In the genomic region with DNA sequence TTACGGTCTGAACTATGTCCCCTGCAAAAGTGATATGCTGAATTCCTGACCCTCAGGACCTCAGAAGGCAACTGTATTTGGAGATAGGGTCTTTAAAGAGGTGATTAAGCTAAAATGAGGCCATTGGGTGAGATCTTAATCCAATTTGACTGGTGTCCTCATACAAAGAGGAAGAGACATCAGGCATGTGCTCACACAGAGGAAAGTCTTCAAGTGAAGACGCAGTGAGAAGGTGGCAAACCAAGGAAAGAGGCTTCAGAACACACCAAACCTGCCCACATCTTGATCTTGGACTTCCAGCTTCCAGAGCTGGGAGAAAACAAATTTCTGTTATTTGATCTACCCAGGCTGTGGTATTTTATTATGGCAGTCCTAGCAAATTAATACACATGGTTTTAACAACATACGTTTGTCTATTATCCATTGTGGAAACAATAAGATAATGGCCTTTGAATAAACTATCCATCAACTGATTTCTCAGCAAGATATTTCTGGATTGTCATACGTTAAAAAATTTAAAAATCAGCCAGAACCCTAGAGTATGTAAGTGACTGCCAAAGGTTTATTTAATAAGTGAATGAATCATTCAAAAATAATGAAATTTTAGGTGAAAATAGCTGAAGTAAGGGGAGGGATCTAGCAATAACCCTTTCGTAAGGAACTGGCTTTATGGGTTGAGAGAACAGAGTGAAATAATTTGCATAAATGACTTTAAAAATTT, we compare ENCODE assay signal across 1 cellular context.
TF ChIP-seq lines count a peak whose summit lies in the region.

No MANE protein-coding gene starts in this region.

TF ChIP-seq in HepG2, 621 proteins besides CTCF, POLR2A, EP300 and RAD21:
- TF ChIP-seq NBN (conservative IDR thresholded peaks at IDR 0.05) (no peak), KAT7 (CRISPR knock-in tag; IDR thresholded peaks at IDR 0.05; ENCODE audit: borderline replicate concordance) (no peak), U2AF1 (optimal IDR thresholded peaks at IDR 0.05; ENCODE audit: low read depth, low read length) (no peak), ZNF510 (CRISPR knock-in tag; IDR thresholded peaks at IDR 0.05; ENCODE audit: low read depth) (no peak), PCBP2 (optimal IDR thresholded peaks at IDR 0.05; ENCODE audit: low read depth, low read length, poor library complexity, severe bottlenecking) (no peak), TBX2 (CRISPR knock-in tag; IDR thresholded peaks at IDR 0.05; ENCODE audit: borderline replicate concordance) (no peak), NR2F2 (IDR thresholded peaks at IDR 0.05; ENCODE audit: borderline replicate concordance, low read depth) (0 out of 2 replicates have a peak, but pooled peaks have one; percentile 24), CEBPG (CRISPR knock-in tag; IDR thresholded peaks at IDR 0.05) (no peak)
TF ChIP-seq in HepG2: peak in this region for 1.
